Comparison of ENCODE assay signal across 1 cellular context in the genomic region with DNA sequence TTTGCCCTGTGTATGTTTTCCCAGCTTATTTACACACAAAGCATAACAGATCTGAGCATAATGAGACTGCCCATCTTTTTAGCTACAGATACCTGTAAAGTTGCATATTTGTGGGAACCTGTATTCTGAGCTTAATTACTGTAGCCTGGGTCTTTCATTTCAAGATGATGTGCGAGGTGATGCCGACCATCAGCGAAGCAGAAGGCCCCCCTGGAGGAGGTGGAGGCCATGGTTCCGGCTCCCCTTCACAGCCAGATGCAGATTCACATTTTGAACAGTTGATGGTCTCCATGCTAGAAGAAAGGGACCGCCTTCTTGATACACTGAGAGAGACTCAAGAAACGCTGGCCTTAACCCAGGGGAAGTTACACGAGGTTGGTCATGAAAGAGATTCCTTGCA.
TF ChIP-seq lines count a peak whose summit lies in the region.

No MANE protein-coding gene starts in this region.

TF ChIP-seq in HCT116, 20 proteins besides CTCF, POLR2A, EP300 and RAD21 (continued from another document):
- TF ChIP-seq, protein P1, sequence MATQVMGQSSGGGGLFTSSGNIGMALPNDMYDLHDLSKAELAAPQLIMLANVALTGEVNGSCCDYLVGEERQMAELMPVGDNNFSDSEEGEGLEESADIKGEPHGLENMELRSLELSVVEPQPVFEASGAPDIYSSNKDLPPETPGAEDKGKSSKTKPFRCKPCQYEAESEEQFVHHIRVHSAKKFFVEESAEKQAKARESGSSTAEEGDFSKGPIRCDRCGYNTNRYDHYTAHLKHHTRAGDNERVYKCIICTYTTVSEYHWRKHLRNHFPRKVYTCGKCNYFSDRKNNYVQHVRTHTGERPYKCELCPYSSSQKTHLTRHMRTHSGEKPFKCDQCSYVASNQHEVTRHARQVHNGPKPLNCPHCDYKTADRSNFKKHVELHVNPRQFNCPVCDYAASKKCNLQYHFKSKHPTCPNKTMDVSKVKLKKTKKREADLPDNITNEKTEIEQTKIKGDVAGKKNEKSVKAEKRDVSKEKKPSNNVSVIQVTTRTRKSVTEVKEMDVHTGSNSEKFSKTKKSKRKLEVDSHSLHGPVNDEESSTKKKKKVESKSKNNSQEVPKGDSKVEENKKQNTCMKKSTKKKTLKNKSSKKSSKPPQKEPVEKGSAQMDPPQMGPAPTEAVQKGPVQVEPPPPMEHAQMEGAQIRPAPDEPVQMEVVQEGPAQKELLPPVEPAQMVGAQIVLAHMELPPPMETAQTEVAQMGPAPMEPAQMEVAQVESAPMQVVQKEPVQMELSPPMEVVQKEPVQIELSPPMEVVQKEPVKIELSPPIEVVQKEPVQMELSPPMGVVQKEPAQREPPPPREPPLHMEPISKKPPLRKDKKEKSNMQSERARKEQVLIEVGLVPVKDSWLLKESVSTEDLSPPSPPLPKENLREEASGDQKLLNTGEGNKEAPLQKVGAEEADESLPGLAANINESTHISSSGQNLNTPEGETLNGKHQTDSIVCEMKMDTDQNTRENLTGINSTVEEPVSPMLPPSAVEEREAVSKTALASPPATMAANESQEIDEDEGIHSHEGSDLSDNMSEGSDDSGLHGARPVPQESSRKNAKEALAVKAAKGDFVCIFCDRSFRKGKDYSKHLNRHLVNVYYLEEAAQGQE (IDR thresholded peaks at IDR 0.05; ENCODE audit: low read depth): no peak
- TF ChIP-seq ZNF274 (IDR thresholded peaks at IDR 0.05; ENCODE audit: low read depth, low read length): no peak
- TF ChIP-seq ELF1 (IDR thresholded peaks at IDR 0.05; ENCODE audit: borderline replicate concordance, low read depth): no peak
- TF ChIP-seq EZH2phosphoT487 (IDR thresholded peaks at IDR 0.05; ENCODE audit: borderline replicate concordance): no peak
- TF ChIP-seq JUND (IDR thresholded peaks at IDR 0.05): no peak
- TF ChIP-seq EZH2 (IDR thresholded peaks at IDR 0.05): no peak
- TF ChIP-seq, protein P2, sequence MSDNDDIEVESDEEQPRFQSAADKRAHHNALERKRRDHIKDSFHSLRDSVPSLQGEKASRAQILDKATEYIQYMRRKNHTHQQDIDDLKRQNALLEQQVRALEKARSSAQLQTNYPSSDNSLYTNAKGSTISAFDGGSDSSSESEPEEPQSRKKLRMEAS (IDR thresholded peaks at IDR 0.05): no peak
- TF ChIP-seq SIN3A (IDR thresholded peaks at IDR 0.05; ENCODE audit: low read depth): no peak
- no peak for TF ChIP-seq SP1 (IDR thresholded peaks at IDR 0.05; ENCODE audit: low read depth)
- no peak for TF ChIP-seq SRF (IDR thresholded peaks at IDR 0.05; ENCODE audit: low read depth)
- TF ChIP-seq, protein P3, sequence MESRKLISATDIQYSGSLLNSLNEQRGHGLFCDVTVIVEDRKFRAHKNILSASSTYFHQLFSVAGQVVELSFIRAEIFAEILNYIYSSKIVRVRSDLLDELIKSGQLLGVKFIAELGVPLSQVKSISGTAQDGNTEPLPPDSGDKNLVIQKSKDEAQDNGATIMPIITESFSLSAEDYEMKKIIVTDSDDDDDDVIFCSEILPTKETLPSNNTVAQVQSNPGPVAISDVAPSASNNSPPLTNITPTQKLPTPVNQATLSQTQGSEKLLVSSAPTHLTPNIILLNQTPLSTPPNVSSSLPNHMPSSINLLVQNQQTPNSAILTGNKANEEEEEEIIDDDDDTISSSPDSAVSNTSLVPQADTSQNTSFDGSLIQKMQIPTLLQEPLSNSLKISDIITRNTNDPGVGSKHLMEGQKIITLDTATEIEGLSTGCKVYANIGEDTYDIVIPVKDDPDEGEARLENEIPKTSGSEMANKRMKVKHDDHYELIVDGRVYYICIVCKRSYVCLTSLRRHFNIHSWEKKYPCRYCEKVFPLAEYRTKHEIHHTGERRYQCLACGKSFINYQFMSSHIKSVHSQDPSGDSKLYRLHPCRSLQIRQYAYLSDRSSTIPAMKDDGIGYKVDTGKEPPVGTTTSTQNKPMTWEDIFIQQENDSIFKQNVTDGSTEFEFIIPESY (IDR thresholded peaks at IDR 0.05; ENCODE audit: extremely low read depth, insufficient replicate concordance, low read length): no peak
- no peak for TF ChIP-seq CBX3 (IDR thresholded peaks at IDR 0.05; ENCODE audit: low read depth)
TF ChIP-seq in HCT116: peak in this region for 0.
